8 cellular contexts compared by ENCODE assay signal in the genomic region with DNA sequence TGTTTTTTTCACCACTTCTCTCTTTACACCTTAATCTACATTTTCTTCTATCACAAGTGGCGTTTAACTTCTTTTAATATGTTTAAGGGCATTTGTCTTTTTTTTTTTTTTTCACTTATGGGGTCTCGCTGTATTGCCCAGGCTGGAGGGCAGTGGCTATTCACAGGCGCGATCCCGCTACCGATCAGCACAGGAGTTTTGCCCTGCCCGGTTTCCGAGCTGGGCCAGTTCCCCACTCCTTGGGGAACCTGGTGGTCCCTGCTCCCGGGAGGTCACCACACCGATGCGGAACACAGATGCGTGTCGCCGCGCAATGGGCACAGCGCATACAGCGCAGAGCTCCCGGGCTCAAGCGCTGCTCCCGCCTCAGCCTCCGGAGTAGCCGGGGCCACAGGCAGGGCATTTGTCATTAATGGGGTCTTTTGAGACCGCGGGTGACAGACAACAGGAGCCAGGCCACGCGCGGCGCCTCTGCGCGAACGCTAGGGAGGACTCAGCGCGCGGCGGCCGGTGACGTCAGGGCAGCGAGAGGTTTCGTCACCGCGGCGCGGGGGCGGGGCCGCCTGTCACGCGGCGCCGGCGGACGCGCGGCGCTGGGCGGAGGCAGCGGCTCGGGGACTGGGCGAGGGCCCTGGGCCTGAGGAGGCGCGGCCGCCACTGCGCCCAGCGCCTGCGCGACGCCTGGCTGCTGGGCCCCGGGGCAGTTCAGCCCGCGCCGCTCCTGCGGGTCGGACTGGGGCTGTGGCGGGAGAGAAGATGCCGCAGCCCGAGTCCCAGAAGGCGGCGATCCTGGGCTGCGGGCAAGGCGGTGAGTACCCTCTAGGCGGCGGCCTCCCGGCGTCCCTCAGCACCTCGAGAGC. TPM values are rescaled to one million over a fixed set of nuclear protein-coding genes. Genes with fewer than 3 reads are reported as not detected.
DNase-seq lines count a peak whose midpoint lies in the region; ATAC-seq, FAIRE-seq and TF ChIP-seq lines count a peak whose summit lies in the region.

A gene (plus strand): TSS at position 598 of the 860 bp plus-strand sequence. CDS start 68,554 bp downstream, outside the sequence.

- H3K27ac ChIP-seq in A673 (ENCODE audit: low read depth, low read length, poor library complexity, severe bottlenecking) (peak within 1 kb of the TSS; percentile 84), kidney (ENCODE audit: low read depth in 2 of 2, low read length in 2 of 2) (peak within 1 kb of the TSS; percentile 69 to 86)

- POLR2A ChIA-PET in A673 (lab: Charles Lee; ENCODE audit: low non-redundant PET) = no interaction called here

- no peaks in the 10 kb centered on the region for H3K27me3 ChIP-seq in A673 (replicated peaks; ENCODE audit: insufficient read depth, low read depth, low read length, poor library complexity)

- TSS peak; percentile 84 for BruUV-seq in A673 (replicated peaks; lab: Mats Ljungman, UMichigan)

- H3K9ac ChIP-seq in kidney (ENCODE audit: low read length in 2 of 2) = peak within 1 kb of the TSS; percentile 94 to 97

- no peak for FAIRE-seq in kidney (lab: Jason Lieb, UNC)

- peak within 1 kb of the TSS; percentile 71 for H3K4me3 ChIP-seq in A673 (ENCODE audit: low read depth, low read length, poor library complexity, severe bottlenecking)
- peak within 1 kb of the TSS; percentile 89 to 93 for H3K4me3 ChIP-seq in kidney (ENCODE audit: low read length in 2 of 2)

- peak; percentile 96 for ATAC-seq in GM18519 (IDR thresholded peaks at IDR 0.05; ENCODE audit: low FRiP score, unreplicated experiment)
- peak; percentile 97 for ATAC-seq in HG03045 (IDR thresholded peaks at IDR 0.05; ENCODE audit: unreplicated experiment)

- CTCF ChIA-PET in A673 (lab: Charles Lee) = interaction anchor here (0.6 kb wide), 1 partner anchor 128 kb away, joined by 4 read pairs; no protein-coding TSS in a partner anchor

- DNase-seq in A673 (ENCODE audit: low spot score) (peak; percentile 92), NCI-H2171 treated with DMSO at 0.1 percent for 48 hours (lab: John Stamatoyannopoulos, UW) (peak; percentile 70), cerebellar cortex (ENCODE audit: low spot score) (peak; percentile 80), kidney (peak; percentile 93)
- DNase-seq in activated CD4-positive, CD25-positive, alpha-beta regulatory T cell treated with anti-CD3 and anti-CD28 coated beads, Interleukin-2, amount 50 U/mL, for 72 hours = peak; percentile 92
- DNase-seq in stimulated activated CD4-positive, alpha-beta T cell treated with anti-CD3 and anti-CD28 coated beads, Interleukin-15, amount 100 ng/mL, for 1 hour (ENCODE audit: low read depth in 1 of 2, low spot score in 1 of 2) = peak; percentile 77 to 86

- H3K9me3 ChIP-seq in A673 (ENCODE audit: low read depth, low read length, poor library complexity, severe bottlenecking) = no peaks in the 10 kb centered on the region
- no peaks in the 10 kb centered on the region for H3K9me3 ChIP-seq in kidney (ENCODE audit: control insufficient read depth in 1 of 2, low read length in 2 of 2)

- H3K36me3 ChIP-seq in A673 (ENCODE audit: insufficient read depth, low read length, poor library complexity, severe bottlenecking) (peaks cover 9% of the 10 kb centered on the region), kidney (ENCODE audit: control insufficient read depth in 1 of 2, insufficient read depth in 2 of 2, low read length in 2 of 2) (no peaks in the 10 kb centered on the region)

- no peaks in the 10 kb centered on the region for H3K4me1 ChIP-seq in A673 (ENCODE audit: insufficient read depth, low read length, poor library complexity, severe bottlenecking)
- H3K4me1 ChIP-seq in kidney (ENCODE audit: control insufficient read depth in 1 of 2, insufficient read depth in 1 of 2, low read depth in 1 of 2, low read length in 2 of 2) = peaks cover 5 to 6% of the 10 kb centered on the region in 2 donors

- TF ChIP-seq CTCF in A673 (conservative IDR thresholded peaks at IDR 0.05; ENCODE audit: low read depth, low read length) = peak; percentile 32; the same call in 1 of the 2 replicates
- TF ChIP-seq CTCF in kidney (IDR thresholded peaks at IDR 0.05; ENCODE audit: borderline replicate concordance, extremely low read depth, insufficient read depth) = peak; percentile 2

- intact Hi-C loops in A673 (cut with micrococcal nuclease; ENCODE audit: unreplicated experiment) (loop anchor here (1.0 kb wide), 1 partner anchor 33 kb away; no protein-coding TSS in a partner anchor), kidney (cut with DNase I) (no loop called here)

RNA-seq across cellular contexts. Expression of the gene that starts here (rescaled TPM):
- total RNA-seq in A673 (2021) = 30.4 and 35.5 TPM in 2 replicates
- 86.3 TPM for total RNA-seq in kidney
- polyA plus RNA-seq in kidney (ENCODE audit: insufficient read depth, low read depth, low replicate concordance) = 116 TPM

Comparison
In these comparisons a context has a peak if more than half of its experiments do, and no peak if none do; other contexts are left out.
1. Peak in every context shown above with its lines: DNase-seq, ATAC-seq, H3K4me3 ChIP-seq and H3K27ac ChIP-seq.